Comparison of ENCODE assay signal across 11 cellular contexts in genomic region chr10:110569736-110570135, GRCh38. TPM values are rescaled to one million over a fixed set of nuclear protein-coding genes. Genes with fewer than 3 reads are reported as not detected.
DNase-seq lines count a peak whose midpoint lies in the region; ATAC-seq, FAIRE-seq and TF ChIP-seq lines count a peak whose summit lies in the region.
"Had no signal": no experiment of that assay in that cellular context is flagged by ENCODE, and none has a peak within 500 bp of the region (broad histone marks: within the 10 kb centered on the region; RNA-seq: fewer than 3 reads in every experiment).

No MANE protein-coding gene starts in this region.

- H3K9ac ChIP-seq in endodermal cell (ENCODE audit: extremely low read depth, low read length, poor library complexity, severe bottlenecking) = peak overlapping the region; percentile 17

- no peak overlapping the region for H3K27ac Mint-ChIP-seq in endodermal cell

- H3K79me2 ChIP-seq in OCI-LY7 (ENCODE audit: insufficient read depth, low read depth, low read length) = peaks cover 72% of the 10 kb centered on the region

- H3K27me3 ChIP-seq in endodermal cell (ENCODE audit: control insufficient read depth, insufficient read depth, low read length, poor library complexity, severe bottlenecking) (no peaks in the 10 kb centered on the region), small intestine (ENCODE audit: control insufficient read depth in 2 of 2, insufficient read depth in 2 of 2, low read length in 2 of 2) (no peaks in the 10 kb centered on the region)

- no peaks in the 10 kb centered on the region for H3K9me3 ChIP-seq in OCI-LY7 (ENCODE audit: low read length)
- H3K9me3 ChIP-seq in endodermal cell (ENCODE audit: control insufficient read depth, low read length) = no peaks in the 10 kb centered on the region
- no peaks in the 10 kb centered on the region for H3K9me3 ChIP-seq in small intestine (ENCODE audit: control insufficient read depth, low read depth)

- peak overlapping the region; percentile 94 for H3K4me2 ChIP-seq in OCI-LY7 (ENCODE audit: low read length)

- DNase-seq in activated T-cell treated with anti-CD3 and anti-CD28 coated beads, Interleukin-2, amount 50 U/mL, for 4 hours = no peak
- DNase-seq in activated T-cell treated with anti-CD3 and anti-CD28 coated beads, Interleukin-2, amount 50 U/mL, for 48 hours = no peak
- no peak for DNase-seq in OCI-LY7 (ENCODE audit: low spot score)
- no peak for DNase-seq in endodermal cell
- peak; percentile 31 for DNase-seq in small intestine
- no peak for DNase-seq in NCI-H2081 treated with DMSO at 0.1 percent for 48 hours (lab: John Stamatoyannopoulos, UW)
- DNase-seq: activated CD4-positive, CD25-positive, alpha-beta regulatory T cell; NCI-H2029; trophoblast cell had no signal

- H3K4me1 Mint-ChIP-seq in activated T-cell treated with anti-CD3 and anti-CD28 coated beads, Interleukin-2, amount 50 U/mL, for 4 hours (ENCODE audit: low read depth) = peaks cover 54% of the 10 kb centered on the region
- peaks cover 32% of the 10 kb centered on the region for H3K4me1 Mint-ChIP-seq in endodermal cell

- WGBS in endodermal cell (ENCODE audit: insufficient coverage in 1 of 2, insufficient read length in 1 of 2), 2 experiments = 76 to 80% methylated on average over 1 of the region's 1 CpG
- WGBS in small intestine, 3 donors = 88 to 100% (median 90%) methylated on average over 1 of the region's 1 CpG

- H3K36me3 ChIP-seq in OCI-LY7 (ENCODE audit: insufficient read depth, low read length) (peaks cover 51% of the 10 kb centered on the region), endodermal cell (ENCODE audit: control insufficient read depth, insufficient read depth, low read length) (peaks cover 41% of the 10 kb centered on the region), small intestine (ENCODE audit: control insufficient read depth in 2 of 2, insufficient read depth in 2 of 2, low read length in 2 of 2) (no peaks in the 10 kb centered on the region)

- TF ChIP-seq CTCF in OCI-LY7 (conservative IDR thresholded peaks at IDR 0.05; ENCODE audit: low read length) = no peak
- TF ChIP-seq CTCF in endodermal cell (conservative IDR thresholded peaks at IDR 0.05) = no peak

- peak overlapping the region; percentile 98 for H3K4me3 ChIP-seq in OCI-LY7 (ENCODE audit: low read depth, low read length, poor library complexity, severe bottlenecking)
- H3K4me3 ChIP-seq in endodermal cell (ENCODE audit: low read length) = peak overlapping the region; percentile 97
- H3K4me3 ChIP-seq in small intestine (ENCODE audit: low read depth in 1 of 2, low read length in 2 of 2) = no peak overlapping the region

- H3K9me2 ChIP-seq in OCI-LY7 (ENCODE audit: insufficient read depth, low read length) = no peaks in the 10 kb centered on the region

- peaks cover 69% of the 10 kb centered on the region for H3K4me1 ChIP-seq in OCI-LY7 (ENCODE audit: insufficient read depth, low read length, poor library complexity, severe bottlenecking)
- no peaks in the 10 kb centered on the region for H3K4me1 ChIP-seq in endodermal cell (ENCODE audit: control insufficient read depth, insufficient read depth, low read length)
- peaks cover 4 to 14% of the 10 kb centered on the region in 2 donors for H3K4me1 ChIP-seq in small intestine (ENCODE audit: control insufficient read depth in 2 of 2, insufficient read depth in 1 of 2, low read depth in 1 of 2, low read length in 1 of 2)

- H3K9me3 Mint-ChIP-seq in activated T-cell treated with anti-CD3 and anti-CD28 coated beads, Interleukin-2, amount 50 U/mL, for 4 hours = no peaks in the 10 kb centered on the region
- H3K9me3 Mint-ChIP-seq in endodermal cell = no peaks in the 10 kb centered on the region

- no peak for FAIRE-seq in small intestine (lab: Jason Lieb, UNC)

- no peak overlapping the region for H3K27ac ChIP-seq in OCI-LY7 (ENCODE audit: low read depth, low read length, poor library complexity, severe bottlenecking)
- H3K27ac ChIP-seq in endodermal cell (ENCODE audit: low read depth, low read length) = no peak overlapping the region
- H3K27ac ChIP-seq in small intestine (ENCODE audit: low read depth in 1 of 2, low read length in 1 of 2) = no peak overlapping the region

- peak overlapping the region; percentile 96 for H3K4me3 Mint-ChIP-seq in activated T-cell treated with anti-CD3 and anti-CD28 coated beads, Interleukin-2, amount 50 U/mL, for 4 hours
- H3K4me3 Mint-ChIP-seq in endodermal cell = peak overlapping the region; percentile 94

- peaks cover 8% of the 10 kb centered on the region for H3K36me3 Mint-ChIP-seq in activated T-cell treated with anti-CD3 and anti-CD28 coated beads, Interleukin-2, amount 50 U/mL, for 4 hours (ENCODE audit: insufficient read depth)
- peaks cover 7% of the 10 kb centered on the region for H3K36me3 Mint-ChIP-seq in endodermal cell (ENCODE audit: low read depth)

- BruUV-seq in OCI-LY7 (replicated peaks; lab: Mats Ljungman, UMichigan) = no TSS peak

- no peak overlapping the region for H2AFZ ChIP-seq in OCI-LY7 (ENCODE audit: low read length)

- peaks cover 1% of the 10 kb centered on the region for H3K27me3 Mint-ChIP-seq in activated T-cell treated with anti-CD3 and anti-CD28 coated beads, Interleukin-2, amount 50 U/mL, for 4 hours (ENCODE audit: low read depth)
- H3K27me3 Mint-ChIP-seq in endodermal cell (ENCODE audit: insufficient read depth) = no peaks in the 10 kb centered on the region

- no peak for ATAC-seq in activated T-cell treated with anti-CD3 and anti-CD28 coated beads, Interleukin-2, amount 50 U/mL, for 4 hours
- ATAC-seq in GM19324 (IDR thresholded peaks at IDR 0.05; ENCODE audit: low FRiP score, unreplicated experiment) = no peak
- ATAC-seq in GM18870 (IDR thresholded peaks at IDR 0.05; ENCODE audit: unreplicated experiment) = no peak

- peaks cover 36% of the 10 kb centered on the region for H4K20me1 ChIP-seq in OCI-LY7 (ENCODE audit: insufficient read depth, low read length)

- POLR2A ChIA-PET in OCI-LY7 (lab: Charles Lee) = interaction anchor here (0.5 to 1.7 kb wide), 6 partner anchors 18 to 653 kb away, joined by 3 to 4 read pairs (median 3); no protein-coding TSS in a partner anchor

- intact Hi-C loops in OCI-LY7 (cut with micrococcal nuclease; ENCODE audit: unreplicated experiment) = loop anchor here (5.0 kb wide), 2 partner anchors 33 to 357 kb away; no protein-coding TSS in a partner anchor

- CTCF ChIA-PET in OCI-LY7 (lab: Charles Lee; ENCODE audit: unreplicated experiment) = interaction anchor here (0.5 kb wide), 1 partner anchor 215 kb away, joined by 3 read pairs; no protein-coding TSS in a partner anchor

RNA-seq across cellular contexts. Expression of gene SMC3, which starts 2.2 kb away (rescaled TPM):
- 10 to 100 TPM; 64.7 to 68.3 (median 66.8) TPM for total RNA-seq in activated T-cell treated with anti-CD3 and anti-CD28 coated beads, Interleukin-2, amount 50 U/mL, for 4 hours
- 38.4 and 50.0 TPM in 2 replicates for total RNA-seq in OCI-LY7 (2014; rRNA removed; shearing (Covaris generic))
- total RNA-seq in OCI-LY7 (2022) (73.4 and 83.6 TPM in 2 replicates), endodermal cell (10 to 100 TPM; 66.0 to 75.9 TPM)
- 82.0 TPM for polyA plus RNA-seq in endodermal cell (2013, experiment 1 of 2)
- 83.0 TPM for polyA plus RNA-seq in endodermal cell (2013, experiment 2 of 2)
- polyA plus RNA-seq in small intestine = 10 to 100 TPM; 19.2 to 23.3 (median 21.1) TPM

Comparison
In these comparisons a context has a peak if more than half of its experiments do, and no peak if none do; other contexts are left out.
1. H3K4me3 ChIP-seq: peak in OCI-LY7 (single experiment) and endodermal cell (single experiment); none in small intestine (0 of 2).